ENCODE assay signal across 7 cellular contexts in the genomic region with DNA sequence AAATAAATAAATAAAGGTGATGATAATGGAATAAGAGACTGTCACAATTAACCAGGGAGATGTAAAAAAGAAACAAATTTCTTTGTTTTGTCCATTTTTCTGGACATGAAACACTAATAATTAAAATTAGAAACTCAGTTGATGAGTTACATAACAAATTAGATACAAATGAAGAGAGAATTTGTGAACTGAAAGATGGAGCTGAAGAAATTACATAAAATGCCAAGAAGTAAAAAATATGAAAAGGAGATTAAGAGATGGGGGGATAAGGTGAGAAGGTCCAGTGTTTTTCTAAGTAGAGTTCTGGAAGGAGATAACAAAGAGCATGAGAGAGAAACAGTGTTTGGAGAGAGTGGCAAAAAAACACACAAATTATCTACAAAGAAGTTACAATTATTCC.
"Had no signal": no experiment of that assay in that cellular context is flagged by ENCODE, and none has a peak within 500 bp of the region (broad histone marks: within the 10 kb centered on the region; RNA-seq: fewer than 3 reads in every experiment).

No MANE protein-coding gene starts in this region.

- H3K9ac ChIP-seq: GM23248 had no signal

- H3K4me3 ChIP-seq: GM23248 had no signal

- H3K27ac Mint-ChIP-seq: IgD-negative memory B cell had no signal

- FAIRE-seq: HTR-8/SVneo had no signal

- H3K27me3 Mint-ChIP-seq: IgD-negative memory B cell had no signal

- H2AFZ ChIP-seq: GM23248 had no signal

- DNase-seq: GM23248, GOT3, H7, HCEC 1CT, KG1 had no signal

- H3K27ac ChIP-seq: GM23248 had no signal
